ENCODE assay signal across 9 cellular contexts in genomic region chr14:94769413-94770250, GRCh38. TPM values are rescaled to one million over a fixed set of nuclear protein-coding genes. Genes with fewer than 3 reads are reported as not detected.
DNase-seq lines count a peak whose midpoint lies in the region; ATAC-seq and TF ChIP-seq lines count a peak whose summit lies in the region.
"Had no signal": no experiment of that assay in that cellular context is flagged by ENCODE, and none has a peak within 500 bp of the region (broad histone marks: within the 10 kb centered on the region; RNA-seq: fewer than 3 reads in every experiment).

GSC (minus strand) TSS chr14:94770113; CDS start chr14:94770015, 98 bp downstream.

- peaks cover 4% of the 10 kb centered on the region for H3K36me3 Mint-ChIP-seq in activated T-helper 2 cell treated with anti-CD3 and anti-CD28 coated beads, Interferon-gamma antibody, Interleukin-2, Interleukin-4, amounts not matched to agents 10 μg/mL and 5 μg/mL and 100 μg/mL, durations not matched to agents 14 hours and 24 hours and 36 hours (ENCODE audit: low read depth)

- H3K4me1 ChIP-seq in HUES64 (ENCODE audit: insufficient read depth, low read length), result peaks cover 50% of the 10 kb centered on the region
- H3K4me1 ChIP-seq in iPS DF 6.9 (ENCODE audit: control insufficient read depth, insufficient read depth, low read length), result peaks cover 5% of the 10 kb centered on the region
- peaks cover 7 to 9% (median 9%) of the 10 kb centered on the region in 3 donors for H3K4me1 ChIP-seq in skeletal muscle tissue (ENCODE audit: control insufficient read depth in 3 of 3, insufficient read depth in 3 of 3, low read length in 3 of 3)

- DNase-seq in AG09319 (ENCODE audit: extremely low read depth, low read depth) (peak; percentile 43), iPS DF 6.9 (ENCODE audit: low read depth, low spot score) (no peak), globus pallidus (ENCODE audit: low spot score) (no peak)
- no peak for DNase-seq in activated T-helper 2 cell treated with anti-CD3 and anti-CD28 coated beads, Interferon-gamma antibody, Interleukin-2, Interleukin-4, amounts not matched to agents 10 μg/mL and 5 μg/mL and 100 μg/mL, durations not matched to agents 14 hours and 24 hours and 36 hours (ENCODE audit: low spot score)

- H3K9me3 ChIP-seq in HUES64 (ENCODE audit: insufficient read depth, low read depth, low read length), result no peaks in the 10 kb centered on the region
- no peaks in the 10 kb centered on the region for H3K9me3 ChIP-seq in iPS DF 6.9 (ENCODE audit: control insufficient read depth, insufficient read depth, low read length)
- H3K9me3 ChIP-seq in skeletal muscle tissue (ENCODE audit: control insufficient read depth in 3 of 3, low read length in 3 of 3), result no peaks in the 10 kb centered on the region

- no peak for ATAC-seq in GM21576 (IDR thresholded peaks at IDR 0.05; ENCODE audit: unreplicated experiment)
- ATAC-seq in HG03457 (IDR thresholded peaks at IDR 0.05; ENCODE audit: unreplicated experiment), result no peak
- ATAC-seq: HCT116 had no signal

- H3K4me1 Mint-ChIP-seq in activated T-helper 2 cell treated with anti-CD3 and anti-CD28 coated beads, Interferon-gamma antibody, Interleukin-2, Interleukin-4, amounts not matched to agents 10 μg/mL and 5 μg/mL and 100 μg/mL, durations not matched to agents 14 hours and 24 hours and 36 hours (ENCODE audit: low read depth), result peaks cover 9% of the 10 kb centered on the region

- H3K36me3 ChIP-seq in HUES64 (ENCODE audit: insufficient read depth, low read length) (no peaks in the 10 kb centered on the region), iPS DF 6.9 (ENCODE audit: control insufficient read depth, insufficient read depth, low read length) (no peaks in the 10 kb centered on the region), skeletal muscle tissue (ENCODE audit: control insufficient read depth in 3 of 3, insufficient read depth in 3 of 3, low read length in 3 of 3) (no peaks in the 10 kb centered on the region)

- no peak for TF ChIP-seq CTCF in AG09319 (IDR thresholded peaks at IDR 0.05; ENCODE audit: low read depth, low read length)

- H3K27ac Mint-ChIP-seq in activated T-helper 2 cell treated with anti-CD3 and anti-CD28 coated beads, Interferon-gamma antibody, Interleukin-2, Interleukin-4, amounts not matched to agents 10 μg/mL and 5 μg/mL and 100 μg/mL, durations not matched to agents 14 hours and 24 hours and 36 hours, result peak within 1 kb of the TSS; percentile 14

- peak within 1 kb of the TSS; percentile 66 for H3K4me3 Mint-ChIP-seq in activated T-helper 2 cell treated with anti-CD3 and anti-CD28 coated beads, Interferon-gamma antibody, Interleukin-2, Interleukin-4, amounts not matched to agents 10 μg/mL and 5 μg/mL and 100 μg/mL, durations not matched to agents 14 hours and 24 hours and 36 hours (ENCODE audit: low read depth)

- H3K27ac ChIP-seq in HUES64 (ENCODE audit: low read depth, low read length) (no peak within 1 kb of the TSS), iPS DF 6.9 (ENCODE audit: low read length) (no peak within 1 kb of the TSS), skeletal muscle tissue (ENCODE audit: low read depth, low read length) (peak within 1 kb of the TSS; percentile 30)

- peaks cover 80% of the 10 kb centered on the region for H3K27me3 Mint-ChIP-seq in activated T-helper 2 cell treated with anti-CD3 and anti-CD28 coated beads, Interferon-gamma antibody, Interleukin-2, Interleukin-4, amounts not matched to agents 10 μg/mL and 5 μg/mL and 100 μg/mL, durations not matched to agents 14 hours and 24 hours and 36 hours (ENCODE audit: low read depth)

- under 1% methylated on average over 94 of the region's 94 CpGs for WGBS in HUES64
- no CpG with 5 or more reads among the region's 94 CpGs for WGBS in iPS DF 6.9 (ENCODE audit: insufficient coverage, insufficient read length)

- H3K4me3 ChIP-seq in HUES64 (ENCODE audit: low read length), result peak within 1 kb of the TSS; percentile 56
- H3K4me3 ChIP-seq in iPS DF 6.9 (ENCODE audit: low read length), result peak within 1 kb of the TSS; percentile 60
- H3K4me3 ChIP-seq in skeletal muscle tissue (ENCODE audit: low read length in 3 of 3), result peak within 1 kb of the TSS; percentile 64 to 72 (median 72)

- intact Hi-C loops in activated T-helper 2 cell treated with anti-CD3 and anti-CD28 coated beads, Interferon-gamma antibody, Interleukin-2, Interleukin-4, amounts not matched to agents 10 μg/mL and 5 μg/mL and 100 μg/mL, durations not matched to agents 14 hours and 24 hours and 36 hours (cut with micrococcal nuclease), result loop anchor here (5.0 kb wide), 1 partner anchor 982 kb away; the partner anchor contains the start of gene PRIMA1

- peaks cover 100% of the 10 kb centered on the region for H3K27me3 ChIP-seq in HUES64 (ENCODE audit: insufficient read depth, low read length)
- peaks cover 88% of the 10 kb centered on the region for H3K27me3 ChIP-seq in iPS DF 6.9 (ENCODE audit: control insufficient read depth, insufficient read depth, low read length)
- H3K27me3 ChIP-seq in skeletal muscle tissue (ENCODE audit: control insufficient read depth in 3 of 3, insufficient read depth in 3 of 3, low read length in 3 of 3), result peaks cover 66 to 84% (median 71%) of the 10 kb centered on the region in 3 donors

- H3K9ac ChIP-seq in HUES64 (ENCODE audit: low read depth, low read length) (peak within 1 kb of the TSS; percentile 53; the same call in 1 of the 2 replicates), skeletal muscle tissue (ENCODE audit: low read depth in 1 of 3, low read length in 3 of 3) (peak within 1 kb of the TSS; percentile 38 to 73 (median 61))

- no peaks in the 10 kb centered on the region for H3K9me3 Mint-ChIP-seq in activated T-helper 2 cell treated with anti-CD3 and anti-CD28 coated beads, Interferon-gamma antibody, Interleukin-2, Interleukin-4, amounts not matched to agents 10 μg/mL and 5 μg/mL and 100 μg/mL, durations not matched to agents 14 hours and 24 hours and 36 hours

RNA-seq across cellular contexts. Expression of gene GSC, which starts in this region (rescaled TPM):
- polyA plus RNA-seq in HUES64 (2013, experiment 1 of 2), result 2.5 TPM
- polyA plus RNA-seq in HUES64 (2013, experiment 2 of 2), result 3.4 TPM
- 0.14 TPM in 1 of 2 replicates, not detected in the other for total RNA-seq in activated T-helper 2 cell treated with anti-CD3 and anti-CD28 coated beads, Interferon-gamma antibody, Interleukin-2, Interleukin-4, amounts not matched to agents 10 μg/mL and 5 μg/mL and 100 μg/mL, durations not matched to agents 14 hours and 24 hours and 36 hours
- 2.6 TPM for total RNA-seq in skeletal muscle tissue
